ENCODE assay signal across 8 cellular contexts in genomic region chr1:245155186-245156040, GRCh38. TPM values are rescaled to one million over a fixed set of nuclear protein-coding genes. Genes with fewer than 3 reads are reported as not detected.
A peak's percentile ranks its signal among the peaks of the same experiment; 100 is the strongest.
DNase-seq lines count a peak whose midpoint lies in the region; ATAC-seq and TF ChIP-seq lines count a peak whose summit lies in the region.

No MANE protein-coding gene starts in this region.

- H3K4me1 Mint-ChIP-seq in IgD-negative memory B cell (peaks cover 6 to 11% (median 11%) of the 10 kb centered on the region in 3 donors), activated B cell treated with CpG ODN at 0.5 μM for 24 hours (peaks cover 28% of the 10 kb centered on the region)

- no peak overlapping the region for H3K27ac ChIP-seq in ovary

- POLR2A ChIA-PET in activated B cell treated with CpG ODN at 0.5 μM for 24 hours (lab: Charles Lee) = no interaction called here

- 0 to 1% (median 0%) methylated on average over 52 to 59 of the region's 59 CpGs for WGBS in ovary, 3 donors

- no peak for TF ChIP-seq CTCF in activated B cell treated with CpG ODN at 0.5 μM for 24 hours (IDR thresholded peaks at IDR 0.05)
- TF ChIP-seq CTCF in foreskin fibroblast (IDR thresholded peaks at IDR 0.05; ENCODE audit: low read depth, low read length) = no peak
- no peak for TF ChIP-seq CTCF in ovary (IDR thresholded peaks at IDR 0.05)

- DNase-seq in DMS79 treated with DMSO at 0.1 percent for 48 hours (lab: John Stamatoyannopoulos, UW) = peak; percentile 58
- peak; percentile 27 for DNase-seq in activated B cell treated with CpG ODN at 0.5 μM for 24 hours
- DNase-seq in foreskin fibroblast = peak in 1 of 2 donors; percentile 53
- no peak for DNase-seq in ovary
- no peak for DNase-seq in COR-L47 (lab: John Stamatoyannopoulos, UW)
- no peak for DNase-seq in stimulated activated naive CD4-positive, alpha-beta T cell treated with Interleukin-2 at 50 U/mL for 16 hours (lab: John Stamatoyannopoulos, UW)

- peaks cover 12% of the 10 kb centered on the region for H3K4me1 ChIP-seq in ovary (ENCODE audit: insufficient read depth)

- no peaks in the 10 kb centered on the region for H3K27me3 ChIP-seq in ovary

- no peak for TF ChIP-seq EP300 in ovary (IDR thresholded peaks at IDR 0.05)

- CTCF ChIA-PET in activated B cell treated with CpG ODN at 0.5 μM for 24 hours (lab: Charles Lee) = interaction anchor here (0.7 to 4.2 kb wide), 8 partner anchors 33 to 1295 kb away, joined by 3 to 18 read pairs (median 4); no protein-coding TSS in a partner anchor

- intact Hi-C loops in activated B cell treated with CpG ODN at 0.5 μM for 24 hours (cut with micrococcal nuclease) = loop anchor here (1.0 to 10.0 kb wide), 5 partner anchors 291 to 1125 kb away; partner anchors contain the start of genes ADSS2 and HNRNPU
- intact Hi-C loops in ovary (cut with DNase I) = loop anchor here in 3 of 4 donors (2.0 to 10.0 kb wide), 5 partner anchors 847 to 1335 kb away; no protein-coding TSS in a partner anchor

- H3K36me3 ChIP-seq in ovary = no peaks in the 10 kb centered on the region

- no peak for TF ChIP-seq POLR2A in ovary (IDR thresholded peaks at IDR 0.05)

- H3K4me3 Mint-ChIP-seq in IgD-negative memory B cell = peak overlapping the region; percentile 79 to 95 (median 90)
- H3K4me3 Mint-ChIP-seq in activated B cell treated with CpG ODN at 0.5 μM for 24 hours = peak overlapping the region; percentile 79

- H3K9me3 Mint-ChIP-seq in IgD-negative memory B cell (peaks cover 2 to 10% (median 10%) of the 10 kb centered on the region in 3 donors), activated B cell treated with CpG ODN at 0.5 μM for 24 hours (peaks cover 6% of the 10 kb centered on the region)

- no peak overlapping the region for H3K27ac Mint-ChIP-seq in IgD-negative memory B cell
- H3K27ac Mint-ChIP-seq in activated B cell treated with CpG ODN at 0.5 μM for 24 hours = no peak overlapping the region

- H3K36me3 Mint-ChIP-seq in IgD-negative memory B cell = no peaks in the 10 kb centered on the region
- H3K36me3 Mint-ChIP-seq in activated B cell treated with CpG ODN at 0.5 μM for 24 hours (ENCODE audit: low read depth) = no peaks in the 10 kb centered on the region

- H3K4me3 ChIP-seq in foreskin fibroblast (ENCODE audit: low read depth in 1 of 2, low read length in 2 of 2) (peak overlapping the region; percentile 83 to 98), ovary (peak overlapping the region; percentile 42)

- no peaks in the 10 kb centered on the region for H3K9me3 ChIP-seq in ovary

- no peak for ATAC-seq in activated B cell treated with CpG ODN at 0.5 μM for 24 hours (ENCODE audit: low read depth)
- no peak for ATAC-seq in GM21576 (IDR thresholded peaks at IDR 0.05; ENCODE audit: unreplicated experiment)

- H3K27me3 Mint-ChIP-seq in IgD-negative memory B cell = peaks cover 48% of the 10 kb centered on the region
- peaks cover 44% of the 10 kb centered on the region for H3K27me3 Mint-ChIP-seq in activated B cell treated with CpG ODN at 0.5 μM for 24 hours

RNA-seq across cellular contexts. Expression of gene KIF26B, which starts 0.6 kb away (rescaled TPM):
- polyA plus RNA-seq in IgD-negative memory B cell = 0.29 TPM
- 1.7 TPM in 2 replicates for total RNA-seq in activated B cell treated with CpG ODN at 0.5 μM for 24 hours
- 1 to 10 TPM in 4 of 7 donors, under 1 TPM in 3; 0.28 to 4.0 (median 1.4) TPM for total RNA-seq in ovary
- polyA plus RNA-seq in ovary = under 1 TPM; 0.30 to 0.37 TPM

Comparison
In these comparisons a context has a peak if more than half of its experiments do, and no peak if none do; other contexts are left out.
1. DNase-seq: peak in DMS79 treated with DMSO at 0.1 percent for 48 hours (single experiment) and activated B cell treated with CpG ODN at 0.5 μM for 24 hours (single experiment); none in ovary (0 of 5), COR-L47 (single experiment) and stimulated activated naive CD4-positive, alpha-beta T cell treated with Interleukin-2 at 50 U/mL for 16 hours (single experiment).